ENCODE assay signal across 9 cellular contexts in the genomic region with DNA sequence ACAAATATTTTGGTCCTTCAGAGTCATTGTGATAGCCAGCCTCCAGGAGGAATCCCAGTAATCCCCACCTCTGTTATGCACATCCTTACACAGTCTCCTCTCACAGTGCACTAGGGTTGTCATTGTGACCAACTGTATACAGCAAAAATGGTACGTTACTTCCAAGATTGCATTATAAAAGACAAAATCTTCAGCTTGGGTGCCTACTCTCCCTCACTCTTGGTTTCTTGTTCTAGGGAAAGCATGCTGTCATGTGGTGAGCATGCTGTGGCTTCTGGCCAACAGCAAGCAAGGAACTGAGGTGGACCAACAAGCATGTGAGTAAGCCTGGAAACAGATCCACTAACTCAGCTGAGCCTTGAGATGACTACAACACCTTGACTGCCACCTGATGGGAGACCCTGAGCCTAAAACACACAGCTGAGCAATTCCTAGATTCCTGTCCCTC.
DNase-seq lines count a peak whose midpoint lies in the region; ATAC-seq and TF ChIP-seq lines count a peak whose summit lies in the region.
"Had no signal": no experiment of that assay in that cellular context is flagged by ENCODE, and none has a peak within 500 bp of the region (broad histone marks: within the 10 kb centered on the region; RNA-seq: fewer than 3 reads in every experiment).

No MANE protein-coding gene starts in this region.

- no peak for TF ChIP-seq POLR2A in adrenal gland (IDR thresholded peaks at IDR 0.05)

- H3K4me3 ChIP-seq in adrenal gland (no peak overlapping the region), hepatocyte (no peak overlapping the region), aorta (ENCODE audit: low read length in 2 of 2) (no peak overlapping the region)
- H3K4me3 ChIP-seq: skin epidermis had no signal

- H2AFZ ChIP-seq in hepatocyte: no peak overlapping the region

- TF ChIP-seq CTCF in adrenal gland (IDR thresholded peaks at IDR 0.05) (no peak), hepatocyte (IDR thresholded peaks at IDR 0.05; ENCODE audit: poor library complexity) (no peak)

- DNase-seq in Right ventricle myocardium inferior (ENCODE audit: missing footprints): peak; percentile 64
- no peak for DNase-seq in cardiac septum (ENCODE audit: low spot score)
- peak in 6 of 7 donors; percentile 25 to 57 (median 48) for DNase-seq in adrenal gland
- DNase-seq in hepatocyte (ENCODE audit: low spot score): peak; percentile 19
- peak in 1 of 2 donors; percentile 60 for DNase-seq in aorta
- no peak for DNase-seq in HT-29 (ENCODE audit: low spot score)
- DNase-seq in SHP77 (lab: John Stamatoyannopoulos, UW): no peak

- H3K79me2 ChIP-seq in hepatocyte: peaks cover 38% of the 10 kb centered on the region

- 71 to 100% (median 84%) methylated on average over 1 of the region's 1 CpG for WGBS in adrenal gland, 4 donors
- 95% methylated on average over 1 of the region's 1 CpG for WGBS in hepatocyte (ENCODE audit: low lambda C conversion rate, missing lambda C conversion rate)
- WGBS in aorta, 2 donors: 9 to 44% methylated on average over 1 of the region's 1 CpG

- intact Hi-C loops in Right ventricle myocardium inferior (cut with DNase I): no loop called here
- intact Hi-C loops in cardiac septum (cut with DNase I): no loop called here
- intact Hi-C loops in adrenal gland (cut with DNase I): no loop called here
- intact Hi-C loops in aorta (cut with DNase I): no loop called here

- no peaks in the 10 kb centered on the region for H3K9me2 ChIP-seq in hepatocyte (replicated peaks; ENCODE audit: insufficient read depth)

- H3K27me3 ChIP-seq in adrenal gland (no peaks in the 10 kb centered on the region), hepatocyte (no peaks in the 10 kb centered on the region), aorta (ENCODE audit: control insufficient read depth in 1 of 2, insufficient read depth in 2 of 2, low read length in 1 of 2) (no peaks in the 10 kb centered on the region)

- peaks cover 0 to 7% of the 10 kb centered on the region in 2 donors for H3K4me1 ChIP-seq in adrenal gland (replicated peaks in 1 of 2)
- H3K4me1 ChIP-seq in hepatocyte (ENCODE audit: insufficient read depth): no peaks in the 10 kb centered on the region
- H3K4me1 ChIP-seq in aorta (ENCODE audit: control insufficient read depth in 1 of 2, insufficient read depth in 2 of 2, low read length in 2 of 2): peaks cover 2% of the 10 kb centered on the region in 2 donors

- ATAC-seq in Right ventricle myocardium inferior: peak; percentile 69
- ATAC-seq in aorta (ENCODE audit: low FRiP score): peak; percentile 38
- ATAC-seq in HG02970 (IDR thresholded peaks at IDR 0.05; ENCODE audit: low FRiP score, unreplicated experiment): no peak

- H3K9me3 ChIP-seq in adrenal gland (replicated peaks in 1 of 3): no peaks in the 10 kb centered on the region
- H3K9me3 ChIP-seq in hepatocyte (ENCODE audit: low read depth): no peaks in the 10 kb centered on the region
- H3K9me3 ChIP-seq in aorta (ENCODE audit: control insufficient read depth, low read length): no peaks in the 10 kb centered on the region

- H4K20me1 ChIP-seq in hepatocyte (ENCODE audit: insufficient read depth, poor library complexity, severe bottlenecking): no peaks in the 10 kb centered on the region

- H3K27ac ChIP-seq in adrenal gland (no peak overlapping the region), hepatocyte (no peak overlapping the region), aorta (ENCODE audit: low read depth in 1 of 2, low read length in 2 of 2) (peak overlapping the region in 1 of 2 donors; percentile 71)

- H3K4me2 ChIP-seq in hepatocyte: no peak overlapping the region

- no peaks in the 10 kb centered on the region for H3K36me3 ChIP-seq in adrenal gland (replicated peaks in 1 of 2)
- no peaks in the 10 kb centered on the region for H3K36me3 ChIP-seq in hepatocyte (replicated peaks; ENCODE audit: insufficient read depth, low read depth)
- no peaks in the 10 kb centered on the region for H3K36me3 ChIP-seq in aorta (ENCODE audit: control insufficient read depth in 1 of 2, insufficient read depth in 2 of 2, low read length in 1 of 2)

Comparison
In these comparisons a context has a peak if more than half of its experiments do, and no peak if none do; other contexts are left out.
1. DNase-seq: peak in Right ventricle myocardium inferior (single experiment), adrenal gland (6 of 7) and hepatocyte (single experiment); none in cardiac septum (single experiment), HT-29 (single experiment) and SHP77 (0 of 2).